8 cellular contexts compared by ENCODE assay signal in the genomic region with DNA sequence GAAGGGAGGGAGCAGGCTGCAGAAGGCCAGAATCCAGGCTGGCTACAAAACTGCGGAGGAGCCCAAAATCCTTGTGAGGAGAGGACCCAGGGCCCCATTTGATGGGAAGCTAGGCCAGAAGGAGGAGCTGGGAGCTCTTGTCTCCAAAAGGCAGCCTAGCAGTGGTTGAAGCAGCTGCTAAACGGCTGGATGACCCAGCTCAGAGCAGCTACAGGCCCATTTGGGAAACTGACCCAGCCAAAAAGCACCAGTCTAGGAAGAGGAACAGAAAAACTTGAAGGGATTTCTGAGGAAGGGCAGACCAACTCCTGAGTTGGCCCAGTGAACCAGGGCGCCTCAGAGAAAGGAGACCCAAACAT. TPM values are rescaled to one million over a fixed set of nuclear protein-coding genes. Genes with fewer than 3 reads are reported as not detected.
DNase-seq lines count a peak whose midpoint lies in the region; ATAC-seq and TF ChIP-seq lines count a peak whose summit lies in the region.

No MANE protein-coding gene starts in this region.

- peak overlapping the region; percentile 25 to 63 for H3K4me3 Mint-ChIP-seq in activated T-cell treated with anti-CD3 and anti-CD28 coated beads, Interleukin-2, amount 50 U/mL, for 72 hours
- H3K4me3 Mint-ChIP-seq in activated naive CD8-positive, alpha-beta T cell treated with anti-CD3 and anti-CD28 coated beads, Interleukin-2, amount 50 U/mL, for 24 hours = peak overlapping the region; percentile 50

- DNase-seq in activated T-cell treated with anti-CD3 and anti-CD28 coated beads, Interleukin-2, amount 50 U/mL, for 72 hours = no peak
- no peak for DNase-seq in activated T-cell treated with anti-CD3 and anti-CD28 coated beads, Interleukin-2, amount 50 U/mL, for 1 hour
- no peak for DNase-seq in activated naive CD8-positive, alpha-beta T cell treated with anti-CD3 and anti-CD28 coated beads, Interleukin-2, amount 50 U/mL, for 24 hours
- DNase-seq in left lung (no peak), tibial nerve (ENCODE audit: low spot score in 2 of 2) (no peak), hippocampal formation (lab: John Stamatoyannopoulos, UW) (no peak), omental fat pad (ENCODE audit: low spot score) (no peak)

- no peaks in the 10 kb centered on the region for H3K27me3 ChIP-seq in left lung
- H3K27me3 ChIP-seq in tibial nerve = no peaks in the 10 kb centered on the region

- no peaks in the 10 kb centered on the region for H3K9me3 ChIP-seq in left lung
- H3K9me3 ChIP-seq in tibial nerve = no peaks in the 10 kb centered on the region

- H3K27ac Mint-ChIP-seq in activated T-cell treated with anti-CD3 and anti-CD28 coated beads, Interleukin-2, amount 50 U/mL, for 72 hours = peak overlapping the region; percentile 66
- peak overlapping the region; percentile 39 for H3K27ac Mint-ChIP-seq in activated naive CD8-positive, alpha-beta T cell treated with anti-CD3 and anti-CD28 coated beads, Interleukin-2, amount 50 U/mL, for 24 hours

- H3K27ac ChIP-seq in left lung (peak overlapping the region; percentile 58 to 90), tibial nerve (peak overlapping the region; percentile 74 to 97 (median 86))

- peaks cover 31% of the 10 kb centered on the region for H3K4me1 Mint-ChIP-seq in activated T-cell treated with anti-CD3 and anti-CD28 coated beads, Interleukin-2, amount 50 U/mL, for 72 hours (ENCODE audit: low read depth)
- H3K4me1 Mint-ChIP-seq in activated naive CD8-positive, alpha-beta T cell treated with anti-CD3 and anti-CD28 coated beads, Interleukin-2, amount 50 U/mL, for 24 hours = peaks cover 45% of the 10 kb centered on the region

- no peak for TF ChIP-seq EP300 in tibial nerve (IDR thresholded peaks at IDR 0.05)

- H3K27me3 Mint-ChIP-seq in activated T-cell treated with anti-CD3 and anti-CD28 coated beads, Interleukin-2, amount 50 U/mL, for 72 hours (ENCODE audit: low read depth) = no peaks in the 10 kb centered on the region
- no peaks in the 10 kb centered on the region for H3K27me3 Mint-ChIP-seq in activated naive CD8-positive, alpha-beta T cell treated with anti-CD3 and anti-CD28 coated beads, Interleukin-2, amount 50 U/mL, for 24 hours

- H3K36me3 ChIP-seq in left lung (peaks cover 0 to 25% of the 10 kb centered on the region in 2 donors), tibial nerve (peaks cover 0 to 21% (median 0%) of the 10 kb centered on the region in 3 donors)

- no peak for TF ChIP-seq POLR2A in tibial nerve (IDR thresholded peaks at IDR 0.05)

- no peaks in the 10 kb centered on the region for H3K9me3 Mint-ChIP-seq in activated T-cell treated with anti-CD3 and anti-CD28 coated beads, Interleukin-2, amount 50 U/mL, for 72 hours
- no peaks in the 10 kb centered on the region for H3K9me3 Mint-ChIP-seq in activated naive CD8-positive, alpha-beta T cell treated with anti-CD3 and anti-CD28 coated beads, Interleukin-2, amount 50 U/mL, for 24 hours

- H3K4me3 ChIP-seq in left lung (no peak overlapping the region), tibial nerve (no peak overlapping the region)

- ATAC-seq in activated T-cell treated with anti-CD3 and anti-CD28 coated beads, Interleukin-2, amount 50 U/mL, for 72 hours (replicated peaks in 1 of 2) = no peak
- ATAC-seq in activated naive CD8-positive, alpha-beta T cell treated with anti-CD3 and anti-CD28 coated beads, Interleukin-2, amount 50 U/mL, for 24 hours = no peak
- no peak for ATAC-seq in left lung
- ATAC-seq in GM21423 (IDR thresholded peaks at IDR 0.05; ENCODE audit: unreplicated experiment) = no peak
- ATAC-seq in omental fat pad (ENCODE audit: low FRiP score) = no peak

- no peak for TF ChIP-seq CTCF in left lung (IDR thresholded peaks at IDR 0.05)
- TF ChIP-seq CTCF in tibial nerve (IDR thresholded peaks at IDR 0.05) = no peak
- no peak for TF ChIP-seq CTCF in omental fat pad (IDR thresholded peaks at IDR 0.05)

- WGBS in tibial nerve, 2 donors = 40 to 52% methylated on average over 3 of the region's 3 CpGs

- H3K36me3 Mint-ChIP-seq in activated T-cell treated with anti-CD3 and anti-CD28 coated beads, Interleukin-2, amount 50 U/mL, for 72 hours (ENCODE audit: insufficient read depth in 2 of 2) = peaks cover 16 to 28% of the 10 kb centered on the region in 2 donors
- peaks cover 21% of the 10 kb centered on the region for H3K36me3 Mint-ChIP-seq in activated naive CD8-positive, alpha-beta T cell treated with anti-CD3 and anti-CD28 coated beads, Interleukin-2, amount 50 U/mL, for 24 hours (ENCODE audit: low read depth)

- intact Hi-C loops in left lung (cut with DNase I) = no loop called here

- H3K4me1 ChIP-seq in left lung (peaks cover 12 to 41% of the 10 kb centered on the region in 2 donors), tibial nerve (peaks cover 0 to 34% (median 20%) of the 10 kb centered on the region in 4 donors)

RNA-seq across cellular contexts. Expression of a gene that starts 1.1 kb away (rescaled TPM):
- total RNA-seq in activated T-cell treated with anti-CD3 and anti-CD28 coated beads, Interleukin-2, amount 50 U/mL, for 72 hours = 10 to 100 TPM; 82.5 to 95.5 TPM
- total RNA-seq in left lung = 10 to 100 TPM; 30.0 to 30.6 TPM
- 10 to 100 TPM in 1 of 4 donors, 1 to 10 TPM in 3; 4.8 to 13.2 (median 8.6) TPM for total RNA-seq in tibial nerve
- total RNA-seq in omental fat pad = 10 to 100 TPM; 12.8 to 18.5 (median 16.3) TPM

RNA-seq across cellular contexts. Expression of a gene that starts 38.2 kb away (rescaled TPM):
- total RNA-seq in activated T-cell treated with anti-CD3 and anti-CD28 coated beads, Interleukin-2, amount 50 U/mL, for 72 hours = 10 to 100 TPM; 50.2 to 68.9 TPM
- total RNA-seq in left lung (10 to 100 TPM; 29.1 to 37.0 TPM), tibial nerve (10 to 100 TPM in 3 of 4 donors, 1 to 10 TPM in 1; 9.8 to 20.9 (median 16.0) TPM), omental fat pad (10 to 100 TPM; 14.4 to 23.2 (median 17.0) TPM)
